In the genomic region with DNA sequence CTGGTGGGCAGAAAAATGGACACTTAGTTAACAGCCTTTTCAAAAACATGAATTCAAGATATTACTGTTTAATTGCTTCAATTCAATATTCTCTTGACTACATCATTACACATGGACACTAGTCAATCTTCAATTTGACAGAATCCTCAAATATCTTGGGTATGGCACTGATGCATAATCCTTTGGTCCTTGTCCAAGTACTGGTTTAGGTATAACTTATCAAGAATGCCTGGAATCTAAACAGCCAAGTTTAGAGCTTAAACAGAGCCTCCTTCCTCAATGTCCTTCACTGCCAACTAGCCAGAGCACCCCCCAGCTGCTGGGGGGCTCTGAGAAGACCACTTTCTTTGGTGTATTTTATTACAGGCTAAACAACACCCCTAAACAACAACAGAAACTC, we compare ENCODE assay signal across 1 cellular context.
TF ChIP-seq lines count a peak whose summit lies in the region.

No MANE protein-coding gene starts in this region.

TF ChIP-seq in SK-N-SH treated with all-trans-retinoic acid at 6 μM for 48 hours, 23 proteins besides CTCF, POLR2A, EP300 and RAD21 (continued from another document):
- TF ChIP-seq, protein P1, sequence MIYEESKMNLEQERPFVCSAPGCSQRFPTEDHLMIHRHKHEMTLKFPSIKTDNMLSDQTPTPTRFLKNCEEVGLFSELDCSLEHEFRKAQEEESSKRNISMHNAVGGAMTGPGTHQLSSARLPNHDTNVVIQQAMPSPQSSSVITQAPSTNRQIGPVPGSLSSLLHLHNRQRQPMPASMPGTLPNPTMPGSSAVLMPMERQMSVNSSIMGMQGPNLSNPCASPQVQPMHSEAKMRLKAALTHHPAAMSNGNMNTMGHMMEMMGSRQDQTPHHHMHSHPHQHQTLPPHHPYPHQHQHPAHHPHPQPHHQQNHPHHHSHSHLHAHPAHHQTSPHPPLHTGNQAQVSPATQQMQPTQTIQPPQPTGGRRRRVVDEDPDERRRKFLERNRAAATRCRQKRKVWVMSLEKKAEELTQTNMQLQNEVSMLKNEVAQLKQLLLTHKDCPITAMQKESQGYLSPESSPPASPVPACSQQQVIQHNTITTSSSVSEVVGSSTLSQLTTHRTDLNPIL (CRISPR knock-in tag; IDR thresholded peaks at IDR 0.05; ENCODE audit: low read depth) = no peak
- no peak for TF ChIP-seq TCF4 (CRISPR knock-in tag; IDR thresholded peaks at IDR 0.05; ENCODE audit: borderline replicate concordance)
- TF ChIP-seq CSDC2 (CRISPR knock-in tag; IDR thresholded peaks at IDR 0.05) = no peak
- TF ChIP-seq, protein P2, sequence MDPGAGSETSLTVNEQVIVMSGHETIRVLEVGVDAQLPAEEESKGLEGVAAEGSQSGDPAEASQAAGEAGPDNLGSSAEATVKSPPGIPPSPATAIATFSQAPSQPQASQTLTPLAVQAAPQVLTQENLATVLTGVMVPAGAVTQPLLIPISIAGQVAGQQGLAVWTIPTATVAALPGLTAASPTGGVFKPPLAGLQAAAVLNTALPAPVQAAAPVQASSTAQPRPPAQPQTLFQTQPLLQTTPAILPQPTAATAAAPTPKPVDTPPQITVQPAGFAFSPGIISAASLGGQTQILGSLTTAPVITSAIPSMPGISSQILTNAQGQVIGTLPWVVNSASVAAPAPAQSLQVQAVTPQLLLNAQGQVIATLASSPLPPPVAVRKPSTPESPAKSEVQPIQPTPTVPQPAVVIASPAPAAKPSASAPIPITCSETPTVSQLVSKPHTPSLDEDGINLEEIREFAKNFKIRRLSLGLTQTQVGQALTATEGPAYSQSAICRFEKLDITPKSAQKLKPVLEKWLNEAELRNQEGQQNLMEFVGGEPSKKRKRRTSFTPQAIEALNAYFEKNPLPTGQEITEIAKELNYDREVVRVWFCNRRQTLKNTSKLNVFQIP (CRISPR knock-in tag; IDR thresholded peaks at IDR 0.05; ENCODE audit: borderline replicate concordance, low read depth) = no peak
- TF ChIP-seq ZFP3 (CRISPR knock-in tag; IDR thresholded peaks at IDR 0.05) = no peak
- TF ChIP-seq, protein P3, sequence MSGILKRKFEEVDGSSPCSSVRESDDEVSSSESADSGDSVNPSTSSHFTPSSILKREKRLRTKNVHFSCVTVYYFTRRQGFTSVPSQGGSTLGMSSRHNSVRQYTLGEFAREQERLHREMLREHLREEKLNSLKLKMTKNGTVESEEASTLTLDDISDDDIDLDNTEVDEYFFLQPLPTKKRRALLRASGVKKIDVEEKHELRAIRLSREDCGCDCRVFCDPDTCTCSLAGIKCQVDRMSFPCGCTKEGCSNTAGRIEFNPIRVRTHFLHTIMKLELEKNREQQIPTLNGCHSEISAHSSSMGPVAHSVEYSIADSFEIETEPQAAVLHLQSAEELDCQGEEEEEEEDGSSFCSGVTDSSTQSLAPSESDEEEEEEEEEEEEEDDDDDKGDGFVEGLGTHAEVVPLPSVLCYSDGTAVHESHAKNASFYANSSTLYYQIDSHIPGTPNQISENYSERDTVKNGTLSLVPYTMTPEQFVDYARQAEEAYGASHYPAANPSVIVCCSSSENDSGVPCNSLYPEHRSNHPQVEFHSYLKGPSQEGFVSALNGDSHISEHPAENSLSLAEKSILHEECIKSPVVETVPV (CRISPR knock-in tag; IDR thresholded peaks at IDR 0.05) = no peak
- no peak for TF ChIP-seq ZNF8 (CRISPR knock-in tag; IDR thresholded peaks at IDR 0.05)
- TF ChIP-seq, protein P4, sequence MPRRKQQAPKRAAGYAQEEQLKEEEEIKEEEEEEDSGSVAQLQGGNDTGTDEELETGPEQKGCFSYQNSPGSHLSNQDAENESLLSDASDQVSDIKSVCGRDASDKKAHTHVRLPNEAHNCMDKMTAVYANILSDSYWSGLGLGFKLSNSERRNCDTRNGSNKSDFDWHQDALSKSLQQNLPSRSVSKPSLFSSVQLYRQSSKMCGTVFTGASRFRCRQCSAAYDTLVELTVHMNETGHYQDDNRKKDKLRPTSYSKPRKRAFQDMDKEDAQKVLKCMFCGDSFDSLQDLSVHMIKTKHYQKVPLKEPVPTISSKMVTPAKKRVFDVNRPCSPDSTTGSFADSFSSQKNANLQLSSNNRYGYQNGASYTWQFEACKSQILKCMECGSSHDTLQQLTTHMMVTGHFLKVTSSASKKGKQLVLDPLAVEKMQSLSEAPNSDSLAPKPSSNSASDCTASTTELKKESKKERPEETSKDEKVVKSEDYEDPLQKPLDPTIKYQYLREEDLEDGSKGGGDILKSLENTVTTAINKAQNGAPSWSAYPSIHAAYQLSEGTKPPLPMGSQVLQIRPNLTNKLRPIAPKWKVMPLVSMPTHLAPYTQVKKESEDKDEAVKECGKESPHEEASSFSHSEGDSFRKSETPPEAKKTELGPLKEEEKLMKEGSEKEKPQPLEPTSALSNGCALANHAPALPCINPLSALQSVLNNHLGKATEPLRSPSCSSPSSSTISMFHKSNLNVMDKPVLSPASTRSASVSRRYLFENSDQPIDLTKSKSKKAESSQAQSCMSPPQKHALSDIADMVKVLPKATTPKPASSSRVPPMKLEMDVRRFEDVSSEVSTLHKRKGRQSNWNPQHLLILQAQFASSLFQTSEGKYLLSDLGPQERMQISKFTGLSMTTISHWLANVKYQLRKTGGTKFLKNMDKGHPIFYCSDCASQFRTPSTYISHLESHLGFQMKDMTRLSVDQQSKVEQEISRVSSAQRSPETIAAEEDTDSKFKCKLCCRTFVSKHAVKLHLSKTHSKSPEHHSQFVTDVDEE (CRISPR knock-in tag; IDR thresholded peaks at IDR 0.05) = no peak
- no peak for TF ChIP-seq ZNF70 (CRISPR knock-in tag; IDR thresholded peaks at IDR 0.05)
